ENCODE assay signal across 8 cellular contexts in genomic region chr18:36688020-36688965, GRCh38.
DNase-seq lines count a peak whose midpoint lies in the region; ATAC-seq lines count a peak whose summit lies in the region.

No MANE protein-coding gene starts in this region.

- H3K27ac ChIP-seq in SJSA1, result no peak overlapping the region

- H3K36me3 ChIP-seq in SJSA1, result no peaks in the 10 kb centered on the region

- no peaks in the 10 kb centered on the region for H3K27me3 ChIP-seq in SJSA1 (replicated peaks)

- H3K9me3 ChIP-seq in SJSA1 (replicated peaks), result no peaks in the 10 kb centered on the region

- in situ Hi-C loops in T47D (cut with HindIII; ENCODE audit: low pct_unique_long_range_greater_than_20kb, low sequenced_read_pairs), result no loop called here

- peak; percentile 79 for ATAC-seq in GM19395 (IDR thresholded peaks at IDR 0.05; ENCODE audit: unreplicated experiment)

- no peak overlapping the region for H3K4me3 ChIP-seq in SJSA1

- no peaks in the 10 kb centered on the region for H3K4me1 ChIP-seq in SJSA1 (replicated peaks)

- DNase-seq in D341Med (ENCODE audit: low spot score) (peak; percentile 83), LHCN-M2 (ENCODE audit: low read depth) (peak; percentile 66), SJSA1 (ENCODE audit: low read depth in 1 of 2, low spot score in 2 of 2) (peak; percentile 48 to 61), T47D (ENCODE audit: low read depth in 1 of 2, low spot score in 1 of 2) (peak; percentile 26 to 83), iris pigment epithelial cell (ENCODE audit: low read depth) (peak; percentile 70), GDM1 (lab: John Stamatoyannopoulos, UW) (no peak)
- DNase-seq in stimulated activated CD4-positive, alpha-beta T cell treated with anti-CD3 and anti-CD28 coated beads, Interleukin-1b, Interleukin-23, amount 100 ng/mL, for 4 hours (ENCODE audit: low read depth in 2 of 2), result peak; percentile 15 to 16
